Comparison of ENCODE assay signal across 1 cellular context in genomic region chr3:186757214-186757613, GRCh38.
TF ChIP-seq lines count a peak whose summit lies in the region.

No MANE protein-coding gene starts in this region.

TF ChIP-seq in H1, 55 proteins besides CTCF, POLR2A, EP300 and RAD21:
- no peak for TF ChIP-seq CHD2 (IDR thresholded peaks at IDR 0.05; ENCODE audit: low read length)
